In genomic region chr4:55183926-55184599, GRCh38 we compare ENCODE assay signal across 1 cellular context.
TF ChIP-seq lines count a peak whose summit lies in the region.

No MANE protein-coding gene starts in this region.

TF ChIP-seq in H1, 55 proteins besides CTCF, POLR2A, EP300 and RAD21:
- TF ChIP-seq JUND (IDR thresholded peaks at IDR 0.05; ENCODE audit: low read length), result 0 out of 2 replicates have a peak, but pooled peaks have one; percentile 28
- TF ChIP-seq, protein P1, sequence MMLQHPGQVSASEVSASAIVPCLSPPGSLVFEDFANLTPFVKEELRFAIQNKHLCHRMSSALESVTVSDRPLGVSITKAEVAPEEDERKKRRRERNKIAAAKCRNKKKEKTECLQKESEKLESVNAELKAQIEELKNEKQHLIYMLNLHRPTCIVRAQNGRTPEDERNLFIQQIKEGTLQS (IDR thresholded peaks at IDR 0.05; ENCODE audit: insufficient read depth, low read depth, low read length), result no peak
